In genomic region chr20:38726849-38727601, GRCh38 we compare ENCODE assay signal across 9 cellular contexts. TPM values are rescaled to one million over a fixed set of nuclear protein-coding genes. Genes with fewer than 3 reads are reported as not detected.
A peak's percentile ranks its signal among the peaks of the same experiment; 100 is the strongest.
DNase-seq lines count a peak whose midpoint lies in the region; ATAC-seq and TF ChIP-seq lines count a peak whose summit lies in the region.
"Had no signal": no experiment of that assay in that cellular context is flagged by ENCODE, and none has a peak within 500 bp of the region (broad histone marks: within the 10 kb centered on the region; RNA-seq: fewer than 3 reads in every experiment).

No MANE protein-coding gene starts in this region.

- H3K4me3 ChIP-seq in epithelial cell of proximal tubule (ENCODE audit: low read depth, low read length), result no peak overlapping the region
- H3K4me3 ChIP-seq: adrenal gland had no signal

- TF ChIP-seq CTCF in epithelial cell of proximal tubule (conservative IDR thresholded peaks at IDR 0.05; ENCODE audit: low read depth, low read length), result peak; percentile 30

- peak; percentile 33 for DNase-seq in activated gamma-delta T cell treated with Interleukin-2 at 50 U/mL for 16 hours
- DNase-seq in activated gamma-delta T cell (lab: John Stamatoyannopoulos, UW), result no peak
- DNase-seq in activated CD4-positive, alpha-beta T cell treated with anti-CD3 and anti-CD28 coated beads for 4 hours, result peak; percentile 30 to 46
- no peak for DNase-seq in epithelial cell of proximal tubule (ENCODE audit: low read depth)
- DNase-seq in stimulated activated CD4-positive, alpha-beta T cell treated with anti-CD3 and anti-CD28 coated beads, Interleukin-4, amount 100 ng/mL, for 4 hours, result peak; percentile 46 to 57
- DNase-seq in DMS53 (lab: John Stamatoyannopoulos, UW), result no peak

- no peak for ATAC-seq in GM18498 (IDR thresholded peaks at IDR 0.05; ENCODE audit: unreplicated experiment)
- ATAC-seq in HG03378 (IDR thresholded peaks at IDR 0.05; ENCODE audit: unreplicated experiment), result no peak

RNA-seq across cellular contexts. Expression of gene SLC32A1, which starts 2.7 kb away (rescaled TPM):
- total RNA-seq in epithelial cell of proximal tubule, result not detected in 2 replicates
- total RNA-seq: adrenal gland had no signal

RNA-seq across cellular contexts. Expression of gene ACTR5, which starts 21.2 kb away (rescaled TPM):
- total RNA-seq in epithelial cell of proximal tubule, result 9.8 and 10.0 TPM in 2 replicates

Comparison
In these comparisons a context has a peak if more than half of its experiments do, and no peak if none do; other contexts are left out.
1. DNase-seq: peak in activated gamma-delta T cell treated with Interleukin-2 at 50 U/mL for 16 hours (single experiment), activated CD4-positive, alpha-beta T cell treated with anti-CD3 and anti-CD28 coated beads for 4 hours (2 of 2) and stimulated activated CD4-positive, alpha-beta T cell treated with anti-CD3 and anti-CD28 coated beads, Interleukin-4, amount 100 ng/mL, for 4 hours (2 of 2); none in activated gamma-delta T cell (single experiment), epithelial cell of proximal tubule (single experiment) and DMS53 (single experiment).